12 cellular contexts compared by ENCODE assay signal in the genomic region with DNA sequence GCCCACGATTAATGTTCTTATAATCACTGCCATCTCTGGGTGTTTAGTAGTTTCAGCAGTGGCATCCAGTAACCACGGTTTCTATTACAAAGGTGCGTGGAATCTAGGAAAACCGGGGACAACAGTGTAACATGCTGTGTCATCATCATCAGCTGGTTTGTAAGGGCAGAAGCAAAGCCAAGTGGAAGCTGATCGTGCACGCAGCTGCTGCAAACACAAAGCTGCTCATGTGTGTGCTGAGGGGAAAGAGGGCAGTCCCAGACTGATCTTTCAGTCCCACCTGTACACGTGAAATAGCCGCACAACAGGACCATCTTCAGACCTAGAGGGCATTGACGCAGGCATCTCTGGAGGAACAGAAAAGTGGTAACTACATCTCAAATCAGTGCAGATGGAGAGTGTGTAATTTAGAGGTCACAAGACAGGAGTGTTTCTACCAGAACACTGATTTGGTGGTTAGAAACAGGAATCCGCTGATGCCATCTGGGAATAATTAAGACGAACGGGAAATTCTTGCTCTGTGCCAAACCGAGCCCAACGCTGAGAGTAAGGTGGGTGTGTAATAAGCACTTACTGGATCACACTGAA. TPM values are rescaled to one million over a fixed set of nuclear protein-coding genes. Genes with fewer than 3 reads are reported as not detected.
DNase-seq lines count a peak whose midpoint lies in the region; TF ChIP-seq lines count a peak whose summit lies in the region.
"Had no signal": no experiment of that assay in that cellular context is flagged by ENCODE, and none has a peak within 500 bp of the region (broad histone marks: within the 10 kb centered on the region; RNA-seq: fewer than 3 reads in every experiment).

No MANE protein-coding gene starts in this region.

- TF ChIP-seq CTCF in vagina (IDR thresholded peaks at IDR 0.05) (no peak), left ventricle myocardium inferior (IDR thresholded peaks at IDR 0.05; ENCODE audit: borderline replicate concordance) (no peak)

- H3K4me1 ChIP-seq in vagina (peaks cover 13% of the 10 kb centered on the region), left ventricle myocardium inferior (peaks cover 3% of the 10 kb centered on the region)
- H3K4me1 ChIP-seq: testis had no signal

- H3K27ac ChIP-seq in vagina (peak overlapping the region; percentile 69), left ventricle myocardium inferior (replicated peaks) (no peak overlapping the region)
- H3K27ac ChIP-seq: testis had no signal

- intact Hi-C loops in vagina (cut with DNase I) = loop anchor here (10.0 kb wide), 1 partner anchor 61 kb away; the partner anchor contains the start of gene GDI2
- intact Hi-C loops in left ventricle myocardium inferior (cut with micrococcal nuclease) = no loop called here

- DNase-seq in NCI-H2107 treated with DMSO at 0.1 percent for 48 hours (lab: John Stamatoyannopoulos, UW; ENCODE audit: unreplicated experiment) (peak; percentile 22), NCI-H2107 (lab: John Stamatoyannopoulos, UW) (no peak), astrocyte of the hippocampus (ENCODE audit: low read depth, low spot score) (peak; percentile 53), medulla oblongata (ENCODE audit: extremely low spot score) (peak; percentile 29), vagina (ENCODE audit: extremely low spot score in 2 of 2) (no peak), NCI-H446 treated with DMSO at 0.1 percent for 48 hours (lab: John Stamatoyannopoulos, UW) (no peak), LoVo (ENCODE audit: low spot score) (no peak), left ventricle myocardium inferior (no peak)
- DNase-seq: 8988T; activated naive CD4-positive, alpha-beta T cell treated with anti-CD3 and anti-CD28 coated beads for 36 hours; Kasumi-1; testis had no signal

- H3K27me3 ChIP-seq in vagina (no peaks in the 10 kb centered on the region), left ventricle myocardium inferior (ENCODE audit: low read depth) (no peaks in the 10 kb centered on the region)
- H3K27me3 ChIP-seq: testis had no signal

- H3K36me3 ChIP-seq in vagina (peaks cover 0 to 33% of the 10 kb centered on the region in 2 donors), left ventricle myocardium inferior (peaks cover 65% of the 10 kb centered on the region)

- H3K9me3 ChIP-seq in vagina (no peaks in the 10 kb centered on the region), left ventricle myocardium inferior (replicated peaks) (no peaks in the 10 kb centered on the region)
- H3K9me3 ChIP-seq: testis had no signal

- H3K4me3 ChIP-seq in vagina = no peak overlapping the region
- no peak overlapping the region for H3K4me3 ChIP-seq in left ventricle myocardium inferior
- H3K4me3 ChIP-seq: testis had no signal

- TF ChIP-seq POLR2A in vagina (IDR thresholded peaks at IDR 0.05) = no peak

RNA-seq across cellular contexts. Expression of gene ANKRD16, which starts 13.4 kb away (rescaled TPM):
- total RNA-seq in vagina (17.7 TPM), left ventricle myocardium inferior (2.3 TPM)

RNA-seq across cellular contexts. Expression of gene FBH1, which starts 13.8 kb away (rescaled TPM):
- total RNA-seq in vagina (108 TPM), left ventricle myocardium inferior (75.5 TPM)

Comparison
In these comparisons a context has a peak if more than half of its experiments do, and no peak if none do; other contexts are left out.
1. DNase-seq: peak in NCI-H2107 treated with DMSO at 0.1 percent for 48 hours (single experiment), astrocyte of the hippocampus (single experiment) and medulla oblongata (single experiment); none in NCI-H2107 (single experiment), vagina (0 of 2), NCI-H446 treated with DMSO at 0.1 percent for 48 hours (single experiment), LoVo (single experiment) and left ventricle myocardium inferior (single experiment).